Comparison of ENCODE assay signal across 8 cellular contexts in the genomic region with DNA sequence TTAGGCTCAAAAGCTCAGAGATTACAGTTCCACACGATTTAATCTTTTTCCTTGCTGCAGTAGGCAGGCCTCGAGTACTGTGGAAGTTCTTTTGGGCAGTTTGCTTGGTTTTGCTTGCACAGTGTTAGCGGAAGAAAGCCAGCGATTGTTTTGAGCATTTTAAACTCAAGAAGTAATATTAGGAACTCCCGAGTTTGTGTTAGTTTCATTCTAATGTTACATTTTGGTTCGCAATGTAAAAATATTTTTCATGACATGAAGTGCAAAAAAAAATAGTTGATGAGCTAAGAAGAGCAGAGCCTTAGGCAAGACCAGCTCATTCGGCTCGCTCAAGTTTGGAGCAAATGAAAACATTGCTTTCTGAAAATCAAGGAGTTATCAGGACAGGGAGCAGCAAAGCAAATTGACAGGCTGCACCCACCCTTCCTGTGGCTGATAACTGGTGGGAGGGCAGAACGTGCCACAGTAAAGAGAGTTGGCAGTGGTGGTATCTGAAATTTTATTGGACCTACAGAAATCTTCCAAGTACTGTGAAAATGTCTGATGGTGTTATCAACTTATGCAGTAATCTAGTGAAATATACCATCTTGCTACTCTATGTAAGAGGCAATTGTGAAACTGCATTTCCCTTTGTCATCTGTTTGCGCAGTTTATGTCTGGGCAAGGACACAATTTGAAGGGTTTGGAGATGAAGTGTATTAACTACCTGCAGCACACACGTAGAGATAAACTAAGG. TPM values are rescaled to one million over a fixed set of nuclear protein-coding genes. Genes with fewer than 3 reads are reported as not detected.
DNase-seq lines count a peak whose midpoint lies in the region; ATAC-seq and TF ChIP-seq lines count a peak whose summit lies in the region.

No MANE protein-coding gene starts in this region.

- H3F3A ChIP-seq in DOHH2 (ENCODE audit: control insufficient read depth, insufficient read depth) = peaks cover 9% of the 10 kb centered on the region; the same call in 1 of the 2 replicates
- no peaks in the 10 kb centered on the region for H3F3A ChIP-seq in neural cell (ENCODE audit: insufficient read depth, low read length, poor library complexity, severe bottlenecking)

- no peak overlapping the region for H2AFZ ChIP-seq in neural cell (ENCODE audit: low read depth, low read length)

- H3K27ac Mint-ChIP-seq in dendritic cell treated with granulocyte-macrophage colony-stimulating factor and Interleukin-4, amounts not matched to agents 40 ng/mL and 50 ng/mL, for 4 days = peak overlapping the region; percentile 84

- H3K36me3 Mint-ChIP-seq in dendritic cell treated with granulocyte-macrophage colony-stimulating factor and Interleukin-4, amounts not matched to agents 40 ng/mL and 50 ng/mL, for 4 days (ENCODE audit: low read depth) = peaks cover 16% of the 10 kb centered on the region

- H3K9me2 ChIP-seq in DOHH2 (replicated peaks; ENCODE audit: control insufficient read depth, low read length) = no peaks in the 10 kb centered on the region
- no peaks in the 10 kb centered on the region for H3K9me2 ChIP-seq in neural cell (ENCODE audit: insufficient read depth, low read length)

- H3K9me3 Mint-ChIP-seq in dendritic cell treated with granulocyte-macrophage colony-stimulating factor and Interleukin-4, amounts not matched to agents 40 ng/mL and 50 ng/mL, for 4 days = no peaks in the 10 kb centered on the region

- peaks cover 61% of the 10 kb centered on the region for H3K4me1 Mint-ChIP-seq in dendritic cell treated with granulocyte-macrophage colony-stimulating factor and Interleukin-4, amounts not matched to agents 40 ng/mL and 50 ng/mL, for 4 days (ENCODE audit: low read depth)

- H3K79me2 ChIP-seq in DOHH2 (ENCODE audit: control insufficient read depth, low read length) (peaks cover 61% of the 10 kb centered on the region), neural cell (replicated peaks; ENCODE audit: insufficient read depth, low read length) (peaks cover 59% of the 10 kb centered on the region)

- TF ChIP-seq EP300 in neural cell (conservative IDR thresholded peaks at IDR 0.05; ENCODE audit: poor library complexity, severe bottlenecking) = no peak

- TF ChIP-seq RAD21 in neural cell (conservative IDR thresholded peaks at IDR 0.05) = no peak

- no peaks in the 10 kb centered on the region for H3K9me3 ChIP-seq in DOHH2 (ENCODE audit: control insufficient read depth, insufficient read depth, low read length)
- H3K9me3 ChIP-seq in neural cell (ENCODE audit: low read length) = no peaks in the 10 kb centered on the region

- H3K4me2 ChIP-seq in DOHH2 (ENCODE audit: low read length) (peak overlapping the region; percentile 85), neural cell (ENCODE audit: low read length) (peak overlapping the region; percentile 62)

- H3K4me1 ChIP-seq in DOHH2 (ENCODE audit: control insufficient read depth, low read length) = peaks cover 54% of the 10 kb centered on the region

- H3K4me3 ChIP-seq in DOHH2 (ENCODE audit: low read length) = peak overlapping the region; percentile 89
- H3K4me3 ChIP-seq in neural cell (ENCODE audit: low read length) = peak overlapping the region; percentile 84

- H3K27ac ChIP-seq in DOHH2 (ENCODE audit: low read depth, low read length) (peak overlapping the region; percentile 93), neural cell (ENCODE audit: low read length) (peak overlapping the region; percentile 95)

- intact Hi-C loops in dendritic cell treated with granulocyte-macrophage colony-stimulating factor and Interleukin-4, amounts not matched to agents 40 ng/mL and 50 ng/mL, for 4 days (cut with micrococcal nuclease) = loop anchor here (10.0 kb wide), 1 partner anchor 281 kb away; the partner anchor contains the start of gene DAZL

- TF ChIP-seq CTCF in DOHH2 (IDR thresholded peaks at IDR 0.05; ENCODE audit: low read depth, low read length, poor library complexity, severe bottlenecking) (no peak), neural cell (IDR thresholded peaks at IDR 0.05; ENCODE audit: poor library complexity, severe bottlenecking) (no peak)

- H4K20me1 ChIP-seq in DOHH2 (ENCODE audit: control insufficient read depth, insufficient read depth, low read depth, low read length) = no peaks in the 10 kb centered on the region
- no peaks in the 10 kb centered on the region for H4K20me1 ChIP-seq in neural cell (ENCODE audit: insufficient read depth)

- peak overlapping the region; percentile 95 for H3K9ac ChIP-seq in neural cell (ENCODE audit: low read length)

- H3K36me3 ChIP-seq in DOHH2 (ENCODE audit: control insufficient read depth, low read length) = peaks cover 23% of the 10 kb centered on the region
- no peaks in the 10 kb centered on the region for H3K36me3 ChIP-seq in neural cell (ENCODE audit: insufficient read depth, low read length)

- peak overlapping the region; percentile 93 for H3K4me3 Mint-ChIP-seq in dendritic cell treated with granulocyte-macrophage colony-stimulating factor and Interleukin-4, amounts not matched to agents 40 ng/mL and 50 ng/mL, for 4 days

- peak; percentile 36 for DNase-seq in NCI-H69 (lab: John Stamatoyannopoulos, UW)
- no peak for DNase-seq in germinal center (ENCODE audit: low spot score)

- H3K27me3 ChIP-seq in DOHH2 (ENCODE audit: control insufficient read depth, low read length) = no peaks in the 10 kb centered on the region
- no peaks in the 10 kb centered on the region for H3K27me3 ChIP-seq in neural cell (ENCODE audit: insufficient read depth, low read depth, low read length)

- ATAC-seq in HG02938 (IDR thresholded peaks at IDR 0.05; ENCODE audit: unreplicated experiment) (no peak), esophagus mucosa (no peak), HG03175 (IDR thresholded peaks at IDR 0.05; ENCODE audit: unreplicated experiment) (no peak)

- H3K27me3 Mint-ChIP-seq in dendritic cell treated with granulocyte-macrophage colony-stimulating factor and Interleukin-4, amounts not matched to agents 40 ng/mL and 50 ng/mL, for 4 days = no peaks in the 10 kb centered on the region

TF ChIP-seq in neural cell, 6 proteins besides CTCF, POLR2A, EP300 and RAD21:
- no peak for TF ChIP-seq SMC3 (conservative IDR thresholded peaks at IDR 0.05; ENCODE audit: poor library complexity)
- no peak for TF ChIP-seq MXI1 (conservative IDR thresholded peaks at IDR 0.05; ENCODE audit: poor library complexity, severe bottlenecking)
- TF ChIP-seq EZH2 (IDR thresholded peaks at IDR 0.05; ENCODE audit: borderline replicate concordance, insufficient read depth, low read length, poor library complexity, severe bottlenecking) = no peak
- TF ChIP-seq REST (IDR thresholded peaks at IDR 0.05; ENCODE audit: borderline replicate concordance) = peak; percentile 54
- TF ChIP-seq TAF1 (IDR thresholded peaks at IDR 0.05; ENCODE audit: low read depth) = no peak
- no peak for TF ChIP-seq POLR2AphosphoS5 (IDR thresholded peaks at IDR 0.05)

RNA-seq across cellular contexts. Expression of gene PLCL2, which starts 1.4 kb away (rescaled TPM):
- polyA plus RNA-seq in neural cell = 69.8 and 70.7 TPM in 2 replicates
- 310 and 316 TPM in 2 replicates for polyA minus RNA-seq in neural cell
- 0.80 TPM for total RNA-seq in esophagus mucosa
